ENCODE assay signal across 19 cellular contexts in genomic region chr20:51206032-51206662, GRCh38.
DNase-seq lines count a peak whose midpoint lies in the region; ATAC-seq, FAIRE-seq and TF ChIP-seq lines count a peak whose summit lies in the region.
"Had no signal": no experiment of that assay in that cellular context is flagged by ENCODE, and none has a peak within 500 bp of the region (broad histone marks: within the 10 kb centered on the region; RNA-seq: fewer than 3 reads in every experiment).

No MANE protein-coding gene starts in this region.

- TF ChIP-seq RAD21 in HCT116 (IDR thresholded peaks at IDR 0.05; ENCODE audit: low read depth) (no peak), K562 (CRISPR knock-in tag; conservative IDR thresholded peaks at IDR 0.05 in 1 of 2, IDR thresholded peaks at IDR 0.05 in 1 of 2) (no peak)

- in situ Hi-C loops in K562 (cut with MboI), result no loop called here

- ATAC-seq in HCT116, result peak; percentile 58; the same call in 1 of the 2 replicates
- ATAC-seq in K562, result peak; percentile 82
- no peak for ATAC-seq in pancreas
- no peak for ATAC-seq in HG03025 (IDR thresholded peaks at IDR 0.05; ENCODE audit: low FRiP score, unreplicated experiment)

- intact Hi-C loops in Caco-2 (cut with micrococcal nuclease; ENCODE audit: unreplicated experiment), result no loop called here
- intact Hi-C loops in HCT116 (cut with micrococcal nuclease), result no loop called here
- intact Hi-C loops in K562 (cut with micrococcal nuclease), result no loop called here
- intact Hi-C loops in pancreas (cut with DNase I), result no loop called here

- BruUV-seq in Caco-2 (replicated peaks; lab: Mats Ljungman, UMichigan) (no TSS peak), HCT116 (replicated peaks; lab: Mats Ljungman, UMichigan) (no TSS peak), K562 (replicated peaks; lab: Mats Ljungman, UMichigan) (no TSS peak)

- H3K79me2 ChIP-seq in HCT116 (ENCODE audit: insufficient read depth, low read length) (no peaks in the 10 kb centered on the region), K562 (ENCODE audit: control insufficient read depth, insufficient read depth, low read length) (no peaks in the 10 kb centered on the region)

- TF ChIP-seq CTCF in Caco-2 (IDR thresholded peaks at IDR 0.05; ENCODE audit: insufficient read depth in 1 of 2, low read depth in 1 of 2, low read length in 1 of 2, severe bottlenecking in 1 of 2, unreplicated experiment in 1 of 2) (no peak), HCT116 (IDR thresholded peaks at IDR 0.05 in 2 of 3, conservative IDR thresholded peaks at IDR 0.05 in 1 of 3; ENCODE audit: borderline replicate concordance in 1 of 3, insufficient read depth in 1 of 3, low read depth in 2 of 3, low read length in 2 of 3) (no peak), K562 (IDR thresholded peaks at IDR 0.05 in 2 of 3, conservative IDR thresholded peaks at IDR 0.05 in 1 of 3; ENCODE audit: insufficient read depth in 2 of 3, low read depth in 1 of 3, low read length in 3 of 3) (no peak), pancreas (IDR thresholded peaks at IDR 0.05) (no peak)

- H3K4me3 ChIP-seq in Caco-2 (ENCODE audit: low read depth, low read length) (no peak overlapping the region), HCT116 (replicated peaks in 1 of 2; ENCODE audit: low read depth in 1 of 2, low read length in 2 of 2) (no peak overlapping the region), K562 (no peak overlapping the region), pancreas (no peak overlapping the region)

- H3K27me3 ChIP-seq in Caco-2 (replicated peaks; ENCODE audit: control insufficient read depth, insufficient read depth, low read length) (peaks cover 1% of the 10 kb centered on the region; the same call in 1 of the 2 replicates), HCT116 (ENCODE audit: insufficient read depth, low read length) (peaks cover 25% of the 10 kb centered on the region; the same call in 1 of the 2 replicates), K562 (ENCODE audit: control insufficient read depth in 2 of 2, insufficient read depth in 2 of 2, low read length in 2 of 2) (peaks cover 5 to 16% of the 10 kb centered on the region in 2 experiments; a peak in 3 of 5 replicates), pancreas (peaks cover 0 to 5% (median 1%) of the 10 kb centered on the region in 4 donors)

- H3K9me3 Mint-ChIP-seq in Caco-2 (ENCODE audit: unreplicated experiment), result peaks cover 8% of the 10 kb centered on the region

- H3K9me1 ChIP-seq in K562 (ENCODE audit: control insufficient read depth, insufficient read depth, low read length), result no peaks in the 10 kb centered on the region

- no peaks in the 10 kb centered on the region for H3K36me3 ChIP-seq in Caco-2 (ENCODE audit: control insufficient read depth, insufficient read depth, low read length)
- H3K36me3 ChIP-seq in HCT116 (ENCODE audit: control insufficient read depth in 1 of 2, insufficient read depth in 2 of 2, low read length in 2 of 2), result no peaks in the 10 kb centered on the region
- no peaks in the 10 kb centered on the region for H3K36me3 ChIP-seq in K562 (ENCODE audit: control insufficient read depth, insufficient read depth, low read length)
- no peaks in the 10 kb centered on the region for H3K36me3 ChIP-seq in pancreas

- WGBS in K562 (ENCODE audit: insufficient coverage, low coverage, missing lambda C conversion rate), result 5% methylated on average over 5 of the region's 5 CpGs
- WGBS in pancreas, 2 donors, result 80 to 84% methylated on average over 5 of the region's 5 CpGs

- no peak for TF ChIP-seq POLR2A in HCT116 (IDR thresholded peaks at IDR 0.05; ENCODE audit: borderline replicate concordance, extremely low read depth, insufficient read depth, insufficient read length)
- no peak for TF ChIP-seq POLR2A in K562 (conservative IDR thresholded peaks at IDR 0.05)

- no peak for TF ChIP-seq EP300 in K562 (IDR thresholded peaks at IDR 0.05; ENCODE audit: low read length)

- H4K20me1 ChIP-seq in HCT116 (ENCODE audit: insufficient read depth) (no peaks in the 10 kb centered on the region), K562 (replicated peaks; ENCODE audit: control insufficient read depth, insufficient read depth, low read length) (no peaks in the 10 kb centered on the region; the same call in 1 of the 2 replicates)

- DNase-seq in Caco-2, result peak; percentile 50 to 65
- DNase-seq in HCT116 (ENCODE audit: low read depth, low spot score), result peak; percentile 21
- DNase-seq in NAMALWA (ENCODE audit: low spot score), result peak; percentile 11
- DNase-seq in K562 (ENCODE audit: extremely low read depth in 1 of 4, low spot score in 3 of 4), result peak in 2 of 4 experiments; percentile 30 to 44
- no peak for DNase-seq in NCI-H345 treated with DMSO at 0.1 percent for 48 hours (lab: John Stamatoyannopoulos, UW; ENCODE audit: unreplicated experiment)
- no peak for DNase-seq in pancreas
- no peak for DNase-seq in middle frontal gyrus (ENCODE audit: extremely low spot score, low spot score)
- DNase-seq: AML-193; Calu3; CD4-positive, CD25-positive, alpha-beta regulatory T cell; GDM1; Kasumi-1; MV-4-11; NCI-H1436 treated with DMSO at 0.1 percent for 48 hours; NCI-H2081 treated with DMSO at 0.1 percent for 48 hours; NCI-H524 treated with DMSO at 0.1 percent for 48 hours; SIG-M5; SW 1271 had no signal

- CTCF ChIA-PET in Caco-2 (lab: Charles Lee), result interaction anchor here (1.2 kb wide), 1 partner anchor 219 kb away, joined by 5 read pairs; no protein-coding TSS in a partner anchor
- CTCF ChIA-PET in HCT116 (lab: Charles Lee), result no interaction called here
- CTCF ChIA-PET in K562 (lab: Yijun Ruan, JAX; ENCODE audit: low intra/inter-chr PET ratio), result no interaction called here

- peaks cover 35% of the 10 kb centered on the region for H3K27me3 Mint-ChIP-seq in Caco-2 (ENCODE audit: insufficient read depth, unreplicated experiment)

- H3K27ac ChIP-seq in HCT116 (ENCODE audit: low read depth, low read length) (no peak overlapping the region), K562 (ENCODE audit: extremely low read depth, low read depth, low read length) (no peak overlapping the region), pancreas (no peak overlapping the region)

- no peak overlapping the region for H3K27ac Mint-ChIP-seq in Caco-2 (ENCODE audit: unreplicated experiment)
- H3K27ac Mint-ChIP-seq: CD4-positive, CD25-positive, alpha-beta regulatory T cell had no signal

- RAD21 ChIA-PET in HCT116 (lab: Charles Lee; ENCODE audit: low non-redundant PET in 1 of 2, low total read pairs in 2 of 2, uncharacterized antibody in 2 of 2, unreplicated experiment in 2 of 2), result no interaction called here

- POLR2A ChIA-PET in Caco-2 (lab: Charles Lee), result no interaction called here
- POLR2A ChIA-PET in HCT116 (lab: Charles Lee), result no interaction called here
- POLR2A ChIA-PET in K562 (lab: Yijun Ruan, JAX), result no interaction called here

- H3K9me3 ChIP-seq in Caco-2 (no peaks in the 10 kb centered on the region), HCT116 (ENCODE audit: control insufficient read depth in 1 of 2, insufficient read depth in 1 of 2, low read depth in 1 of 2, low read length in 2 of 2) (no peaks in the 10 kb centered on the region), K562 (replicated peaks; ENCODE audit: control insufficient read depth, insufficient read depth, low read depth, low read length) (no peaks in the 10 kb centered on the region), pancreas (no peaks in the 10 kb centered on the region)

- no peaks in the 10 kb centered on the region for H3K9me2 ChIP-seq in HCT116 (ENCODE audit: insufficient read depth)

- FAIRE-seq in K562 (lab: Jason Lieb, UNC), result peak; percentile 87
- no peak for FAIRE-seq in pancreas (lab: Jason Lieb, UNC)

- H2AFZ ChIP-seq in HCT116 (ENCODE audit: low read depth, low read length, poor library complexity, severe bottlenecking) (peak overlapping the region; percentile 50), K562 (ENCODE audit: low read depth, low read length) (no peak overlapping the region)

- H3K4me1 Mint-ChIP-seq in Caco-2 (ENCODE audit: low read depth, unreplicated experiment), result no peaks in the 10 kb centered on the region
- H3K4me1 Mint-ChIP-seq: CD4-positive, CD25-positive, alpha-beta regulatory T cell had no signal

- no peak overlapping the region for H3K4me3 Mint-ChIP-seq in Caco-2 (ENCODE audit: unreplicated experiment)
- H3K4me3 Mint-ChIP-seq: CD4-positive, CD25-positive, alpha-beta regulatory T cell had no signal

- H3K4me1 ChIP-seq in Caco-2 (no peaks in the 10 kb centered on the region), HCT116 (ENCODE audit: control insufficient read depth in 1 of 2, insufficient read depth in 2 of 2, low read length in 2 of 2) (no peaks in the 10 kb centered on the region; a peak in 1 of 4 replicates), K562 (replicated peaks in 1 of 2; ENCODE audit: control insufficient read depth in 2 of 2, insufficient read depth in 2 of 2, low read length in 2 of 2) (no peaks in the 10 kb centered on the region), pancreas (no peaks in the 10 kb centered on the region)

- no peak overlapping the region for H3K9ac ChIP-seq in HCT116 (ENCODE audit: low read length)
- no peak overlapping the region for H3K9ac ChIP-seq in K562 (ENCODE audit: insufficient read depth in 1 of 2, low read depth in 2 of 2, low read length in 2 of 2)

- peaks cover 4% of the 10 kb centered on the region for H3K36me3 Mint-ChIP-seq in Caco-2 (ENCODE audit: insufficient read depth, unreplicated experiment)
- H3K36me3 Mint-ChIP-seq: CD4-positive, CD25-positive, alpha-beta regulatory T cell had no signal

- H3K4me2 ChIP-seq in HCT116 (ENCODE audit: low read length) (no peak overlapping the region), K562 (ENCODE audit: insufficient read depth, low read length) (no peak overlapping the region)

TF ChIP-seq in HCT116, 20 proteins besides CTCF, POLR2A, EP300 and RAD21 (continues in another document):
- no peak for TF ChIP-seq EZH2 (IDR thresholded peaks at IDR 0.05)

TF ChIP-seq in K562, 482 proteins besides CTCF, POLR2A, EP300 and RAD21 (continues in another document):
- TF ChIP-seq, protein P1, sequence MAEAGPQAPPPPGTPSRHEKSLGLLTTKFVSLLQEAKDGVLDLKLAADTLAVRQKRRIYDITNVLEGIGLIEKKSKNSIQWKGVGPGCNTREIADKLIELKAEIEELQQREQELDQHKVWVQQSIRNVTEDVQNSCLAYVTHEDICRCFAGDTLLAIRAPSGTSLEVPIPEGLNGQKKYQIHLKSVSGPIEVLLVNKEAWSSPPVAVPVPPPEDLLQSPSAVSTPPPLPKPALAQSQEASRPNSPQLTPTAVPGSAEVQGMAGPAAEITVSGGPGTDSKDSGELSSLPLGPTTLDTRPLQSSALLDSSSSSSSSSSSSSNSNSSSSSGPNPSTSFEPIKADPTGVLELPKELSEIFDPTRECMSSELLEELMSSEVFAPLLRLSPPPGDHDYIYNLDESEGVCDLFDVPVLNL (CRISPR knock-in tag; IDR thresholded peaks at IDR 0.05; ENCODE audit: low read depth), result no peak
- no peak for TF ChIP-seq E2F1 (CRISPR knock-in tag; IDR thresholded peaks at IDR 0.05)

Comparison
In these comparisons a context has a peak if more than half of its experiments do, and no peak if none do; other contexts are left out.
1. DNase-seq: peak in Caco-2 (2 of 2), HCT116 (single experiment) and NAMALWA (single experiment); none in NCI-H345 treated with DMSO at 0.1 percent for 48 hours (single experiment), pancreas (0 of 6) and middle frontal gyrus (single experiment).
2. ATAC-seq: peak in HCT116 (single experiment) and K562 (single experiment); none in pancreas (0 of 4) and HG03025 (single experiment).